ENCODE assay signal across 8 cellular contexts in genomic region chr5:177553671-177554429, GRCh38. TPM values are rescaled to one million over a fixed set of nuclear protein-coding genes. Genes with fewer than 3 reads are reported as not detected.
DNase-seq lines count a peak whose midpoint lies in the region; ATAC-seq and TF ChIP-seq lines count a peak whose summit lies in the region.

No MANE protein-coding gene starts in this region.

- H3K27me3 Mint-ChIP-seq in T-helper 17 cell = no peaks in the 10 kb centered on the region

- peak; percentile 18 for DNase-seq in A673 (ENCODE audit: low spot score)
- peak in 2 of 3 donors; percentile 13 to 28 for DNase-seq in T-helper 17 cell
- DNase-seq in T47D (ENCODE audit: low read depth in 1 of 2, low spot score in 1 of 2) = peak; percentile 29 to 88
- DNase-seq in kidney glomerular epithelial cell (lab: John Stamatoyannopoulos, UW) = peak; percentile 23
- peak; percentile 14 to 37 for DNase-seq in stimulated activated CD4-positive, alpha-beta T cell treated with anti-CD3 and anti-CD28 coated beads, Interleukin-1b, Interleukin-23, amount 100 ng/mL, for 4 hours (ENCODE audit: low read depth in 2 of 2)
- DNase-seq in NCI-H1694 treated with DMSO at 0.1 percent for 48 hours (lab: John Stamatoyannopoulos, UW) = no peak

- no peaks in the 10 kb centered on the region for H3K27me3 ChIP-seq in A673 (replicated peaks; ENCODE audit: insufficient read depth, low read depth, low read length, poor library complexity)

- ATAC-seq in GM18867 (IDR thresholded peaks at IDR 0.05; ENCODE audit: unreplicated experiment) = peak; percentile 35
- ATAC-seq in HG03064 (IDR thresholded peaks at IDR 0.05; ENCODE audit: low read depth, unreplicated experiment) = peak; percentile 40
- ATAC-seq in T-helper 17 cell = peak; percentile 12

- intact Hi-C loops in A673 (cut with micrococcal nuclease; ENCODE audit: unreplicated experiment) = no loop called here

- no peak for TF ChIP-seq CTCF in A673 (conservative IDR thresholded peaks at IDR 0.05; ENCODE audit: low read depth, low read length)

- POLR2A ChIA-PET in A673 (lab: Charles Lee; ENCODE audit: low non-redundant PET) = no interaction called here

- CTCF ChIA-PET in A673 (lab: Charles Lee) = no interaction called here

- no peaks in the 10 kb centered on the region for H3K36me3 Mint-ChIP-seq in T-helper 17 cell (ENCODE audit: low read depth)

- H3K4me1 Mint-ChIP-seq in T-helper 17 cell = peaks cover 31% of the 10 kb centered on the region

- H3K4me3 Mint-ChIP-seq in T-helper 17 cell = peak overlapping the region; percentile 93

- peak overlapping the region; percentile 83 for H3K27ac Mint-ChIP-seq in T-helper 17 cell

- peak overlapping the region; percentile 85 for H3K4me3 ChIP-seq in A673 (ENCODE audit: low read depth, low read length, poor library complexity, severe bottlenecking)

- H3K36me3 ChIP-seq in A673 (ENCODE audit: insufficient read depth, low read length, poor library complexity, severe bottlenecking) = peaks cover 12% of the 10 kb centered on the region

- in situ Hi-C loops in T47D (cut with HindIII; ENCODE audit: low pct_unique_long_range_greater_than_20kb, low sequenced_read_pairs) = no loop called here

- H3K4me1 ChIP-seq in A673 (ENCODE audit: insufficient read depth, low read length, poor library complexity, severe bottlenecking) = no peaks in the 10 kb centered on the region

- peak overlapping the region; percentile 80 for H3K27ac ChIP-seq in A673 (ENCODE audit: low read depth, low read length, poor library complexity, severe bottlenecking)

- BruUV-seq in A673 (replicated peaks; lab: Mats Ljungman, UMichigan) = no TSS peak

- H3K9me3 ChIP-seq in A673 (ENCODE audit: low read depth, low read length, poor library complexity, severe bottlenecking) (no peaks in the 10 kb centered on the region), T-helper 17 cell (ENCODE audit: control insufficient read depth, low read length, poor library complexity, severe bottlenecking) (no peaks in the 10 kb centered on the region)

RNA-seq across cellular contexts. Expression of gene FAM193B, which starts 0.5 kb away (rescaled TPM):
- total RNA-seq in A673 (2021) = 43.8 and 53.5 TPM in 2 replicates
- 100 to 1,000 TPM; 143 to 167 TPM for total RNA-seq in T-helper 17 cell

RNA-seq across cellular contexts. Expression of gene DDX41, which starts 37.1 kb away (rescaled TPM):
- total RNA-seq in A673 (2021) = 82.3 and 87.7 TPM in 2 replicates
- 10 to 100 TPM; 58.6 to 66.9 TPM for total RNA-seq in T-helper 17 cell

RNA-seq across cellular contexts. Expression of gene TMED9, which starts 38.2 kb away (rescaled TPM):
- total RNA-seq in A673 (2021) (88.6 and 90.1 TPM in 2 replicates), T-helper 17 cell (10 to 100 TPM; 63.3 to 69.6 TPM)

RNA-seq across cellular contexts. Expression of gene DOK3, which starts 44.2 kb away (rescaled TPM):
- 13.1 and 15.0 TPM in 2 replicates for total RNA-seq in A673 (2021)
- total RNA-seq in T-helper 17 cell = 1 to 10 TPM; 5.1 to 8.0 TPM

RNA-seq across cellular contexts. Expression of gene B4GALT7, which starts 46.1 kb away (rescaled TPM):
- total RNA-seq in A673 (2021) = 15.0 and 17.3 TPM in 2 replicates
- total RNA-seq in T-helper 17 cell = 10 to 100 TPM; 24.7 to 27.3 TPM
